Comparison of ENCODE assay signal across 13 cellular contexts in genomic region chr10:17562572-17562971, GRCh38. TPM values are rescaled to one million over a fixed set of nuclear protein-coding genes. Genes with fewer than 3 reads are reported as not detected.
DNase-seq lines count a peak whose midpoint lies in the region; ATAC-seq and TF ChIP-seq lines count a peak whose summit lies in the region.
"Had no signal": no experiment of that assay in that cellular context is flagged by ENCODE, and none has a peak within 500 bp of the region (broad histone marks: within the 10 kb centered on the region; RNA-seq: fewer than 3 reads in every experiment).

No MANE protein-coding gene starts in this region.

- no peaks in the 10 kb centered on the region for H3K9me2 ChIP-seq in SK-N-SH

- no peaks in the 10 kb centered on the region for H3K9me3 ChIP-seq in SK-N-SH

- H3K4me3 Mint-ChIP-seq in activated CD8-positive, alpha-beta T cell treated with anti-CD3 and anti-CD28 coated beads for 36 hours: no peak overlapping the region
- H3K4me3 Mint-ChIP-seq: memory B cell had no signal

- no peaks in the 10 kb centered on the region for H3K79me2 ChIP-seq in SK-N-SH (ENCODE audit: insufficient read depth)

- no peaks in the 10 kb centered on the region for H3K36me3 ChIP-seq in SK-N-SH (replicated peaks in 1 of 2; ENCODE audit: control insufficient read depth in 1 of 2, insufficient read depth in 2 of 2, low read length in 1 of 2)

- no peaks in the 10 kb centered on the region for H3K4me1 Mint-ChIP-seq in activated CD8-positive, alpha-beta T cell treated with anti-CD3 and anti-CD28 coated beads for 36 hours (ENCODE audit: low read depth)

- H3K27ac Mint-ChIP-seq in activated CD8-positive, alpha-beta T cell treated with anti-CD3 and anti-CD28 coated beads for 36 hours: no peak overlapping the region
- H3K27ac Mint-ChIP-seq: memory B cell had no signal

- TF ChIP-seq EP300 in SK-N-SH (IDR thresholded peaks at IDR 0.05; ENCODE audit: borderline replicate concordance in 1 of 2, low read depth in 1 of 2, low read length in 1 of 2): peak; percentile 6 to 50; a peak in 1 of 4 replicates

- no peak overlapping the region for H3K4me3 ChIP-seq in SK-N-SH (ENCODE audit: low read depth in 2 of 2, low read length in 1 of 2)
- H3K4me3 ChIP-seq in fibroblast of the aortic adventitia (ENCODE audit: low read depth, low read length): no peak overlapping the region
- H3K4me3 ChIP-seq: coronary artery had no signal

- peak overlapping the region in 1 of 2 experiments; percentile 54; a peak in 1 of 4 replicates for H3K27ac ChIP-seq in SK-N-SH (ENCODE audit: low read depth in 2 of 2, low read length in 1 of 2)
- H3K27ac ChIP-seq: coronary artery had no signal

- TF ChIP-seq RAD21 in SK-N-SH (IDR thresholded peaks at IDR 0.05; ENCODE audit: low read length): no peak

- intact Hi-C loops in activated CD8-positive, alpha-beta T cell treated with anti-CD3 and anti-CD28 coated beads for 36 hours (cut with micrococcal nuclease): no loop called here

- no peaks in the 10 kb centered on the region for H4K20me1 ChIP-seq in SK-N-SH (ENCODE audit: insufficient read depth)

- DNase-seq in A172 (ENCODE audit: low spot score): peak; percentile 61
- DNase-seq in HEK293T (ENCODE audit: extremely low spot score): peak; percentile 39
- no peak for DNase-seq in SK-N-SH
- DNase-seq in fibroblast of the aortic adventitia (ENCODE audit: low read depth): peak; percentile 89
- no peak for DNase-seq in activated effector memory CD4-positive, alpha-beta T cell treated with Interleukin-2 at 50 U/mL for 16 hours
- DNase-seq in activated CD8-positive, alpha-beta T cell treated with anti-CD3 and anti-CD28 coated beads for 36 hours: no peak
- no peak for DNase-seq in activated T-cell treated with anti-CD3 and anti-CD28 coated beads for 4 hours
- DNase-seq: ACHN, SIG-M5 had no signal

- H3K4me1 ChIP-seq in SK-N-SH (ENCODE audit: control insufficient read depth in 1 of 2, insufficient read depth in 2 of 2, low read depth in 1 of 2, low read length in 1 of 2): peaks cover 0 to 10% of the 10 kb centered on the region in 2 experiments; a peak in 2 of 4 replicates

- H3K9me3 Mint-ChIP-seq in activated CD8-positive, alpha-beta T cell treated with anti-CD3 and anti-CD28 coated beads for 36 hours: no peaks in the 10 kb centered on the region
- H3K9me3 Mint-ChIP-seq: memory B cell had no signal

- H3K27me3 Mint-ChIP-seq in activated CD8-positive, alpha-beta T cell treated with anti-CD3 and anti-CD28 coated beads for 36 hours: peaks cover 1% of the 10 kb centered on the region

- TF ChIP-seq CTCF in SK-N-SH (IDR thresholded peaks at IDR 0.05) (no peak), fibroblast of the aortic adventitia (IDR thresholded peaks at IDR 0.05; ENCODE audit: insufficient read depth, low read length) (no peak)
- TF ChIP-seq CTCF in activated CD8-positive, alpha-beta T cell treated with anti-CD3 and anti-CD28 coated beads for 36 hours (IDR thresholded peaks at IDR 0.05): no peak

- CTCF ChIA-PET in HEK293T (lab: Yijun Ruan, JAX): no interaction called here
- CTCF ChIA-PET in SK-N-SH (lab: Yijun Ruan, JAX): no interaction called here
- CTCF ChIA-PET in activated CD8-positive, alpha-beta T cell treated with anti-CD3 and anti-CD28 coated beads for 36 hours (lab: Charles Lee): no interaction called here

- no peak for ATAC-seq in activated CD8-positive, alpha-beta T cell treated with anti-CD3 and anti-CD28 coated beads for 36 hours
- ATAC-seq in HG02678 (IDR thresholded peaks at IDR 0.05; ENCODE audit: unreplicated experiment): no peak
- ATAC-seq: activated CD4-positive, CD25-positive, alpha-beta regulatory T cell treated with anti-CD3 and anti-CD28 coated beads, Interleukin-2, amount 50 U/mL, for 24 hours had no signal

- 29% methylated on average over 6 of the region's 6 CpGs for WGBS in SK-N-SH (ENCODE audit: low lambda C conversion rate)

- peaks cover 10% of the 10 kb centered on the region for H3F3A ChIP-seq in SK-N-SH (replicated peaks; ENCODE audit: insufficient read depth)

- no peak overlapping the region for H3K9ac ChIP-seq in SK-N-SH

- H3K4me2 ChIP-seq in SK-N-SH: peak overlapping the region; percentile 26; the same call in 1 of the 2 replicates

- POLR2A ChIA-PET in HEK293T (lab: Yijun Ruan, JAX) (no interaction called here), SK-N-SH (lab: Yijun Ruan, JAX) (no interaction called here)
- POLR2A ChIA-PET in activated CD8-positive, alpha-beta T cell treated with anti-CD3 and anti-CD28 coated beads for 36 hours (lab: Charles Lee): no interaction called here

- H3K36me3 Mint-ChIP-seq in activated CD8-positive, alpha-beta T cell treated with anti-CD3 and anti-CD28 coated beads for 36 hours (ENCODE audit: low read depth): no peaks in the 10 kb centered on the region
- H3K36me3 Mint-ChIP-seq: memory B cell had no signal

- no peak overlapping the region for H2AFZ ChIP-seq in SK-N-SH (ENCODE audit: low read depth)

- H3K27me3 ChIP-seq in SK-N-SH (ENCODE audit: insufficient read depth): no peaks in the 10 kb centered on the region

TF ChIP-seq in HEK293T, 16 proteins besides CTCF, POLR2A, EP300 and RAD21:
- TF ChIP-seq ARNT (IDR thresholded peaks at IDR 0.05): no peak
- no peak for TF ChIP-seq HDGF (IDR thresholded peaks at IDR 0.05; ENCODE audit: borderline replicate concordance)
- TF ChIP-seq CTBP1 (IDR thresholded peaks at IDR 0.05; ENCODE audit: borderline replicate concordance): no peak
- TF ChIP-seq TARDBP (IDR thresholded peaks at IDR 0.05): no peak
- TF ChIP-seq PKNOX1 (IDR thresholded peaks at IDR 0.05): peak; percentile 77
- TF ChIP-seq L3MBTL2 (conservative IDR thresholded peaks at IDR 0.05): no peak

TF ChIP-seq in SK-N-SH, 30 proteins besides CTCF, POLR2A, EP300 and RAD21:
- peak; percentile 50; the same call in 1 of the 2 replicates for TF ChIP-seq NFIC (IDR thresholded peaks at IDR 0.05; ENCODE audit: borderline replicate concordance)
- peak; percentile 50; the same call in 1 of the 2 replicates for TF ChIP-seq RXRA (IDR thresholded peaks at IDR 0.05; ENCODE audit: borderline replicate concordance, low read depth)
- TF ChIP-seq PBX3 (IDR thresholded peaks at IDR 0.05): peak; percentile 81
- peak; percentile 74 for TF ChIP-seq TCF12 (IDR thresholded peaks at IDR 0.05)
- TF ChIP-seq MAX (IDR thresholded peaks at IDR 0.05; ENCODE audit: low read depth): no peak
- no peak for TF ChIP-seq USF2 (IDR thresholded peaks at IDR 0.05; ENCODE audit: borderline replicate concordance, low read depth, low read length)

RNA-seq across cellular contexts. Expression of gene HACD1, which starts 54.6 kb away (rescaled TPM):
- total RNA-seq in A172 (2014; rRNA removed; shearing (Covaris generic)): 109 and 157 TPM in 2 replicates
- polyA plus RNA-seq in SK-N-SH (2012; rRNA removed): 23.9 and 31.7 TPM in 2 replicates
- polyA plus RNA-seq in SK-N-SH (2012; cell fraction: cytosol; rRNA removed): 31.7 and 47.3 TPM in 2 replicates
- polyA plus RNA-seq in SK-N-SH (2012; cell fraction: nucleus; rRNA removed): 21.4 and 30.2 TPM in 2 replicates
- total RNA-seq in fibroblast of the aortic adventitia (ENCODE audit: low replicate concordance): 7.0 and 18.4 TPM in 2 replicates
- 1 to 10 TPM; 2.6 to 2.8 TPM for total RNA-seq in activated CD8-positive, alpha-beta T cell treated with anti-CD3 and anti-CD28 coated beads for 36 hours

Comparison
In these comparisons a context has a peak if more than half of its experiments do, and no peak if none do; other contexts are left out.
1. DNase-seq: peak in A172 (single experiment), HEK293T (single experiment) and fibroblast of the aortic adventitia (single experiment); none in SK-N-SH (single experiment), activated effector memory CD4-positive, alpha-beta T cell treated with Interleukin-2 at 50 U/mL for 16 hours (single experiment), activated CD8-positive, alpha-beta T cell treated with anti-CD3 and anti-CD28 coated beads for 36 hours (single experiment) and activated T-cell treated with anti-CD3 and anti-CD28 coated beads for 4 hours (single experiment).